ENCODE assay signal across 10 cellular contexts in the genomic region with DNA sequence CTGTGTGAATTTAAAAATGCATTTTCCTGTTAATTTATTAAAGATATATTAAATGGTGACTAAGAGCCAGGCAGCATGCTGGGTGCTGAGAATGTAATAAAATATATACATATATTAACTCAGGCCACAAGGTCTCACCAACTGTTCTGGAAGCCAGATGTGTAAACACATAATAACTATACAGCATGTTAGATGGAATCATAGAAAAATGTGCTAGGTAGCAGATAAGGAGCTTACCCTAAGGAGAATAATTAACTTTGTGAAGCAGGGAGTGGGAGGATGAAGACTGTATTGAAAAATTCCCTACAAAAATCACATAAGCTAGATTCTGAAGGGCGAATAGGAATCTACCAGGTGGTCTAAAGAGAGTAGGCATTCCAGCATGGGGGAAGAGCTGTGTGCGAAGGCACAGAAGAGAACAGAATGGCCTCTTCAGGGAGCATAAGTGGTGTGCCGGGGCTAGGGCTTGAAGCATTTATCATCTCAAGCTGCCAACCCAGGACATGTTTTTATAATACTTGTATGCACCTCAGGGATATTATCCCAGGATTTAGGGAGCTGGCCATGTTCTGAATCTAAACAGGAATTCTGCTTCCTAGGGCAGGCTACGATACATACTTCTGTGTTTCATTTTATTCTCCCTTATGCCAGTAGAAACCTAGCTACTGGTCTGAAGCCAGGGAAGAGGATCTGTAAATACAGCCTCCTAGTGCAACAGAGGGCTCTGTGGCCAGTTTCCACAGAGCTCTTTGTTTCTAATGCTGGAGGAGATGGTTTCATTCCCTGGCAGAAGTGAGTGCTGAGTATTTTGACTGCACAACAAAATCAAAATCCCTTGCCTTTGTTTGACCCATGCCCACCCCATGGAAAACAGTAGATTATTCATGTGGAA. TPM values are rescaled to one million over a fixed set of nuclear protein-coding genes. Genes with fewer than 3 reads are reported as not detected.
A peak's percentile ranks its signal among the peaks of the same experiment; 100 is the strongest.
DNase-seq lines count a peak whose midpoint lies in the region; ATAC-seq and TF ChIP-seq lines count a peak whose summit lies in the region.
"Had no signal": no experiment of that assay in that cellular context is flagged by ENCODE, and none has a peak within 500 bp of the region (broad histone marks: within the 10 kb centered on the region; RNA-seq: fewer than 3 reads in every experiment).

No MANE protein-coding gene starts in this region.

- no peak overlapping the region for H3K27ac Mint-ChIP-seq in activated T-helper 2 cell treated with anti-CD3 and anti-CD28 coated beads, Interferon-gamma antibody, Interleukin-2, Interleukin-4, amounts not matched to agents 10 μg/mL and 5 μg/mL and 100 μg/mL, durations not matched to agents 14 hours and 24 hours and 36 hours

- no peaks in the 10 kb centered on the region for H3K27me3 Mint-ChIP-seq in activated T-helper 2 cell treated with anti-CD3 and anti-CD28 coated beads, Interferon-gamma antibody, Interleukin-2, Interleukin-4, amounts not matched to agents 10 μg/mL and 5 μg/mL and 100 μg/mL, durations not matched to agents 14 hours and 24 hours and 36 hours (ENCODE audit: low read depth)

- peak; percentile 36 for DNase-seq in NCI-H2196 (lab: John Stamatoyannopoulos, UW; ENCODE audit: unreplicated experiment)
- no peak for DNase-seq in body of pancreas
- DNase-seq in left kidney (ENCODE audit: low read depth, low spot score): peak; percentile 17
- DNase-seq in superior temporal gyrus (ENCODE audit: extremely low spot score): peak; percentile 92
- no peak for DNase-seq in spleen
- DNase-seq in activated T-helper 2 cell treated with anti-CD3 and anti-CD28 coated beads, Interferon-gamma antibody, Interleukin-2, Interleukin-4, amounts not matched to agents 10 μg/mL and 5 μg/mL and 100 μg/mL, durations not matched to agents 14 hours and 24 hours and 36 hours (ENCODE audit: low spot score): no peak
- DNase-seq in Peyer's patch: no peak

- no peak for TF ChIP-seq POLR2A in body of pancreas (IDR thresholded peaks at IDR 0.05)
- TF ChIP-seq POLR2A in spleen (IDR thresholded peaks at IDR 0.05): no peak
- no peak for TF ChIP-seq POLR2A in Peyer's patch (IDR thresholded peaks at IDR 0.05)

- H3K4me3 ChIP-seq in body of pancreas (no peak overlapping the region), spleen (no peak overlapping the region), Peyer's patch (no peak overlapping the region)

- WGBS in body of pancreas, 2 donors: 42 to 46% methylated on average over 4 of the region's 4 CpGs
- 75 to 93% (median 89%) methylated on average over 4 of the region's 4 CpGs for WGBS in spleen, 5 donors

- intact Hi-C loops in body of pancreas (cut with DNase I): no loop called here
- intact Hi-C loops in spleen (cut with DNase I; ENCODE audit: low total_unique reads): no loop called here
- intact Hi-C loops in activated T-helper 2 cell treated with anti-CD3 and anti-CD28 coated beads, Interferon-gamma antibody, Interleukin-2, Interleukin-4, amounts not matched to agents 10 μg/mL and 5 μg/mL and 100 μg/mL, durations not matched to agents 14 hours and 24 hours and 36 hours (cut with micrococcal nuclease): no loop called here

- no peaks in the 10 kb centered on the region for H3K27me3 ChIP-seq in body of pancreas
- no peaks in the 10 kb centered on the region for H3K27me3 ChIP-seq in spleen (replicated peaks in 1 of 7)
- H3K27me3 ChIP-seq in Peyer's patch: no peaks in the 10 kb centered on the region

- H3K27ac ChIP-seq in body of pancreas: peak overlapping the region in 3 of 4 donors; percentile 26 to 70 (median 45)
- H3K27ac ChIP-seq in spleen: peak overlapping the region in 3 of 8 donors; percentile 18 to 33 (median 27)
- H3K27ac ChIP-seq in Peyer's patch: peak overlapping the region in 2 of 4 donors; percentile 43 to 52
- H3K27ac ChIP-seq: epithelial cell of prostate, RWPE1 had no signal

- H3K4me1 Mint-ChIP-seq in activated T-helper 2 cell treated with anti-CD3 and anti-CD28 coated beads, Interferon-gamma antibody, Interleukin-2, Interleukin-4, amounts not matched to agents 10 μg/mL and 5 μg/mL and 100 μg/mL, durations not matched to agents 14 hours and 24 hours and 36 hours (ENCODE audit: low read depth): no peaks in the 10 kb centered on the region

- H3K4me3 Mint-ChIP-seq in activated T-helper 2 cell treated with anti-CD3 and anti-CD28 coated beads, Interferon-gamma antibody, Interleukin-2, Interleukin-4, amounts not matched to agents 10 μg/mL and 5 μg/mL and 100 μg/mL, durations not matched to agents 14 hours and 24 hours and 36 hours (ENCODE audit: low read depth): no peak overlapping the region

- no peaks in the 10 kb centered on the region for H3K9me3 ChIP-seq in body of pancreas
- H3K9me3 ChIP-seq in spleen: no peaks in the 10 kb centered on the region
- no peaks in the 10 kb centered on the region for H3K9me3 ChIP-seq in Peyer's patch

- H3K9me3 Mint-ChIP-seq in activated T-helper 2 cell treated with anti-CD3 and anti-CD28 coated beads, Interferon-gamma antibody, Interleukin-2, Interleukin-4, amounts not matched to agents 10 μg/mL and 5 μg/mL and 100 μg/mL, durations not matched to agents 14 hours and 24 hours and 36 hours: peaks cover 12% of the 10 kb centered on the region

- H3K4me1 ChIP-seq in body of pancreas (peaks cover 11% of the 10 kb centered on the region), spleen (peaks cover 0 to 24% (median 4%) of the 10 kb centered on the region in 6 donors), Peyer's patch (peaks cover 0 to 10% (median 0%) of the 10 kb centered on the region in 4 donors)

- H3K36me3 ChIP-seq in body of pancreas (replicated peaks in 1 of 2; ENCODE audit: insufficient read depth in 1 of 2, low read depth in 2 of 2) (no peaks in the 10 kb centered on the region), spleen (no peaks in the 10 kb centered on the region), Peyer's patch (no peaks in the 10 kb centered on the region)

- H3K36me3 Mint-ChIP-seq in activated T-helper 2 cell treated with anti-CD3 and anti-CD28 coated beads, Interferon-gamma antibody, Interleukin-2, Interleukin-4, amounts not matched to agents 10 μg/mL and 5 μg/mL and 100 μg/mL, durations not matched to agents 14 hours and 24 hours and 36 hours (ENCODE audit: low read depth): peaks cover 30% of the 10 kb centered on the region

- peak; percentile 66 for ATAC-seq in body of pancreas
- ATAC-seq in HG03159 (IDR thresholded peaks at IDR 0.05; ENCODE audit: unreplicated experiment): no peak

- TF ChIP-seq CTCF in body of pancreas (IDR thresholded peaks at IDR 0.05): no peak
- no peak for TF ChIP-seq CTCF in spleen (IDR thresholded peaks at IDR 0.05 in 8 of 11, conservative IDR thresholded peaks at IDR 0.05 in 3 of 11)
- TF ChIP-seq CTCF in Peyer's patch (IDR thresholded peaks at IDR 0.05): peak in 1 of 6 experiments; percentile 3

RNA-seq across cellular contexts. Expression of a gene that starts 56.7 kb away (rescaled TPM):
- total RNA-seq in body of pancreas (1 to 10 TPM; 3.0 to 3.9 TPM), spleen (10 to 100 TPM in 6 of 7 donors, 1 to 10 TPM in 1; 7.7 to 19.2 (median 12.8) TPM), Peyer's patch (10 to 100 TPM in 1 of 4 donors, 1 to 10 TPM in 2, under 1 TPM in 1; 0.85 to 11.6 (median 1.8) TPM)
- polyA plus RNA-seq in spleen: 1 to 10 TPM in 2 of 3 donors, under 1 TPM in 1; 0.89 to 1.8 (median 1.4) TPM
- total RNA-seq in activated T-helper 2 cell treated with anti-CD3 and anti-CD28 coated beads, Interferon-gamma antibody, Interleukin-2, Interleukin-4, amounts not matched to agents 10 μg/mL and 5 μg/mL and 100 μg/mL, durations not matched to agents 14 hours and 24 hours and 36 hours: 15.2 and 15.5 TPM in 2 replicates

Comparison
In these comparisons a context has a peak if more than half of its experiments do, and no peak if none do; other contexts are left out.
1. DNase-seq: peak in NCI-H2196 (single experiment), left kidney (single experiment) and superior temporal gyrus (single experiment); none in body of pancreas (0 of 4), spleen (single experiment), activated T-helper 2 cell treated with anti-CD3 and anti-CD28 coated beads, Interferon-gamma antibody, Interleukin-2, Interleukin-4, amounts not matched to agents 10 μg/mL and 5 μg/mL and 100 μg/mL, durations not matched to agents 14 hours and 24 hours and 36 hours (single experiment) and Peyer's patch (0 of 3).